ENCODE assay signal across 26 cellular contexts in the genomic region with DNA sequence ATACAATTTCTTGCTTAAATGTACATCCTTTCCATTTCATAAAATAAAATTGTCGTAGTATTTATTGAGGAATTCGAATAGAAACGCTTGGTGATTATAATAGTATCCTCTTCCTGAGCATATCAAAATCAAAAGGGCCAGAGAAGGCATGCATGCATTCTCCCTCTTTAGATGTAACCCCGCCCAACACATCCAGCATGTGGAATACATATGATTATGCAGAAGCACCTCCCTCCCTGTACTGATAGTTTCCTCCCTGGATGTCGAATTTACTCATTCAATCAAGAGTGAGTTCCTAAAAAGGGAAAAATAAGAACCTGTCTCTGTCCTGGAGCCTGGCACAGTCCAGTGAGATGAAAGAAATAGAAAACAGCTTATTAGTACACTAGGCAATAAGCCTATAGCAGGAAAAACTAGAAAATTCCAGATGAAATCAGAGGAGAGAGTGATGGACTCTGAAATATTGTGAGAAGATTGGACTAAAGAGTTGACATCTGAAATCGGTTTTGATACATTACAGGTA.
"Had no signal": no experiment of that assay in that cellular context is flagged by ENCODE, and none has a peak within 500 bp of the region (broad histone marks: within the 10 kb centered on the region; RNA-seq: fewer than 3 reads in every experiment).

No MANE protein-coding gene starts in this region.

- H3K4me1 Mint-ChIP-seq: central memory CD8-positive, alpha-beta T cell; nephron progenitor cell; stimulated activated effector memory CD8-positive, alpha-beta T cell treated with anti-CD3 and anti-CD28 coated beads, Interleukin-12 subunit alpha, Interleukin-12 subunit beta, amount 100 ng/mL, for 72 hours had no signal

- H3K9me3 Mint-ChIP-seq: central memory CD8-positive, alpha-beta T cell; dendritic cell treated with granulocyte-macrophage colony-stimulating factor and Interleukin-4, amounts not matched to agents 40 ng/mL and 50 ng/mL, for 4 days; nephron progenitor cell; stimulated activated effector memory CD8-positive, alpha-beta T cell treated with anti-CD3 and anti-CD28 coated beads, Interleukin-12 subunit alpha, Interleukin-12 subunit beta, amount 100 ng/mL, for 72 hours; stimulated activated naive CD8-positive, alpha-beta T cell treated with anti-CD3 and anti-CD28 coated beads, Interleukin-15, Interleukin-2, amounts not matched to agents 100 ng/mL and 50 ng/mL, for 24 hours; T-helper 1 cell treated with Interleukin-12 subunit alpha and Interleukin-12 subunit beta and Interleukin-4 antibody, amounts not matched to agents 30 μg/mL and 1 μg/mL, for 36 hours had no signal

- H3K36me3 ChIP-seq: gastrocnemius medialis, left ventricle myocardium inferior, neutrophil, right lobe of liver, WERI-Rb-1 had no signal

- FAIRE-seq: bronchial epithelial cell had no signal

- H3K36me3 Mint-ChIP-seq: activated naive CD8-positive, alpha-beta T cell; stimulated activated effector memory CD8-positive, alpha-beta T cell treated with anti-CD3 and anti-CD28 coated beads, Interleukin-12 subunit alpha, Interleukin-12 subunit beta, amount 100 ng/mL, for 72 hours had no signal

- H3K4me3 ChIP-seq: gastrocnemius medialis, left ventricle myocardium inferior, lung, right lobe of liver, skin epidermis had no signal

- H3K4me1 ChIP-seq: gastrocnemius medialis, left ventricle myocardium inferior, right lobe of liver had no signal

- H3K27me3 Mint-ChIP-seq: activated naive CD8-positive, alpha-beta T cell; central memory CD8-positive, alpha-beta T cell; dendritic cell treated with granulocyte-macrophage colony-stimulating factor and Interleukin-4, amounts not matched to agents 40 ng/mL and 50 ng/mL, for 4 days; stimulated activated naive CD8-positive, alpha-beta T cell treated with anti-CD3 and anti-CD28 coated beads, Interleukin-15, Interleukin-2, amounts not matched to agents 100 ng/mL and 50 ng/mL, for 24 hours had no signal

- ATAC-seq: activated CD4-positive, CD25-positive, alpha-beta regulatory T cell treated with anti-CD3 and anti-CD28 coated beads, Interleukin-2, amount 50 U/mL, for 24 hours; gastrocnemius medialis; right lobe of liver; stimulated activated effector memory CD8-positive, alpha-beta T cell treated with anti-CD3 and anti-CD28 coated beads, Interleukin-12 subunit alpha, Interleukin-12 subunit beta, amount 100 ng/mL, for 72 hours had no signal

- H3K4me3 Mint-ChIP-seq: activated naive CD8-positive, alpha-beta T cell; central memory CD8-positive, alpha-beta T cell; dendritic cell treated with granulocyte-macrophage colony-stimulating factor and Interleukin-4, amounts not matched to agents 40 ng/mL and 50 ng/mL, for 4 days; nephron progenitor cell; stimulated activated effector memory CD8-positive, alpha-beta T cell treated with anti-CD3 and anti-CD28 coated beads, Interleukin-12 subunit alpha, Interleukin-12 subunit beta, amount 100 ng/mL, for 72 hours; stimulated activated naive CD8-positive, alpha-beta T cell treated with anti-CD3 and anti-CD28 coated beads, Interleukin-15, Interleukin-2, amounts not matched to agents 100 ng/mL and 50 ng/mL, for 24 hours; T-helper 1 cell treated with Interleukin-12 subunit alpha and Interleukin-12 subunit beta and Interleukin-4 antibody, amounts not matched to agents 30 μg/mL and 1 μg/mL, for 36 hours had no signal

- H3K27me3 ChIP-seq: gastrocnemius medialis, neutrophil, right lobe of liver had no signal

- H3K27ac ChIP-seq: gastrocnemius medialis, left ventricle myocardium inferior, neutrophil, right lobe of liver, skin epidermis, WERI-Rb-1 had no signal

- H3K27ac Mint-ChIP-seq: activated naive CD8-positive, alpha-beta T cell; dendritic cell treated with granulocyte-macrophage colony-stimulating factor and Interleukin-4, amounts not matched to agents 40 ng/mL and 50 ng/mL, for 4 days; nephron progenitor cell; stimulated activated effector memory CD8-positive, alpha-beta T cell treated with anti-CD3 and anti-CD28 coated beads, Interleukin-12 subunit alpha, Interleukin-12 subunit beta, amount 100 ng/mL, for 72 hours; stimulated activated naive CD8-positive, alpha-beta T cell treated with anti-CD3 and anti-CD28 coated beads, Interleukin-15, Interleukin-2, amounts not matched to agents 100 ng/mL and 50 ng/mL, for 24 hours; T-helper 1 cell treated with Interleukin-12 subunit alpha and Interleukin-12 subunit beta and Interleukin-4 antibody, amounts not matched to agents 30 μg/mL and 1 μg/mL, for 36 hours had no signal

- DNase-seq: activated CD4-positive, alpha-beta T cell treated with anti-CD3 and anti-CD28 coated beads for 48 hours; activated CD4-positive, alpha-beta T cell treated with anti-CD3 and anti-CD28 coated beads, Interleukin-2, amount 50 U/mL, for 48 hours; activated CD8-positive, alpha-beta memory T cell treated with anti-CD3 and anti-CD28 coated beads for 24 hours; activated effector memory CD4-positive, alpha-beta T cell treated with Interleukin-2 at 50 U/mL for 16 hours; activated naive CD4-positive, alpha-beta T cell treated with Interleukin-2 at 50 U/mL for 16 hours; effector CD4-positive, alpha-beta T cell; gastrocnemius medialis; glutamatergic neuron; left ventricle myocardium inferior; nephron progenitor cell; right lobe of liver; stimulated activated CD4-positive, alpha-beta T cell treated with anti-CD3 and anti-CD28 coated beads, Interleukin-12 subunit alpha, Interleukin-12 subunit beta, amount 100 ng/mL, for 4 hours; stimulated activated CD4-positive, alpha-beta T cell treated with anti-CD3 and anti-CD28 coated beads, Interleukin-4, amount 100 ng/mL, for 24 hours; T-helper 9 cell; WERI-Rb-1 had no signal

- H3K9me3 ChIP-seq: gastrocnemius medialis, left ventricle myocardium inferior, neutrophil, right lobe of liver had no signal
